In the genomic region with DNA sequence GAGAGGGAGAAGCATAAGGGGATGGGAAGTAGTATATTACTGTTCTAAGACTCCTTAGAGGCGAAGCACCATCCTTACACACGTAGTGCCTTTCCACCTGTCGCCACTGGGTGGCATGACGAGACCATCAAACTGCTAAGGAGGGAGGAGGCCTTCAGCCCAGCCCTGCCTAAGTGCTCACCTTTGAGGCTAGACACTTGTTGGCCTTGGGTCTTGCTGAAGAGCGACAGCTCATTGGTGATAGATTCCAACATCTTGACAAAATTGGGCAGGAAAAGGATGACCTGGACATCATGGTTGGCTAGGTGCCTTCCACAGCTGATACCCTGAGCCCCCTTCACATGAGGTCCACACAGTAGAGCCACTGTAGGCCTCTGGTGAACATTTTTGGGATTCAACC, we compare ENCODE assay signal across 9 cellular contexts. TPM values are rescaled to one million over a fixed set of nuclear protein-coding genes. Genes with fewer than 3 reads are reported as not detected.
DNase-seq lines count a peak whose midpoint lies in the region; ATAC-seq and TF ChIP-seq lines count a peak whose summit lies in the region.
"Had no signal": no experiment of that assay in that cellular context is flagged by ENCODE, and none has a peak within 500 bp of the region (broad histone marks: within the 10 kb centered on the region; RNA-seq: fewer than 3 reads in every experiment).

No MANE protein-coding gene starts in this region.

- TF ChIP-seq POLR2A in GM18505 (IDR thresholded peaks at IDR 0.05; ENCODE audit: borderline replicate concordance, extremely low read depth, insufficient read depth, insufficient read length), result no peak

- H3K4me3 ChIP-seq in Karpas-422 (ENCODE audit: low read length), result no peak overlapping the region
- H3K4me3 ChIP-seq: BLaER1 had no signal

- H3K9ac ChIP-seq in Karpas-422 (ENCODE audit: low read length), result no peak overlapping the region
- H3K9ac ChIP-seq: BLaER1 had no signal

- peaks cover 4% of the 10 kb centered on the region; the same call in 1 of the 2 replicates for H3K79me2 ChIP-seq in Karpas-422 (ENCODE audit: low read length)

- DNase-seq in DMS79 treated with DMSO at 0.1 percent for 48 hours (lab: John Stamatoyannopoulos, UW), result peak; percentile 5
- DNase-seq in DMS79 (lab: John Stamatoyannopoulos, UW), result no peak
- peak; percentile 93 for DNase-seq in Karpas-422
- peak; percentile 35 to 78 (median 62) for DNase-seq in T-helper 2 cell
- peak; percentile 53 for DNase-seq in amniotic epithelial cell (ENCODE audit: low read depth)
- DNase-seq in hepatic stellate cell (ENCODE audit: low spot score), result peak; percentile 65
- DNase-seq in smooth muscle cell of the brain vasculature (ENCODE audit: low read depth, low spot score), result peak; percentile 21

- no peaks in the 10 kb centered on the region for H3K27me3 ChIP-seq in Karpas-422 (ENCODE audit: low read length)
- H3K27me3 ChIP-seq: BLaER1 had no signal

- no peaks in the 10 kb centered on the region for H3K9me3 ChIP-seq in Karpas-422 (ENCODE audit: low read length)
- H3K9me3 ChIP-seq: BLaER1 had no signal

- peaks cover 20% of the 10 kb centered on the region; the same call in 1 of the 2 replicates for H3K36me3 ChIP-seq in Karpas-422 (ENCODE audit: insufficient read depth, low read length)

- no peak overlapping the region for H3K4me2 ChIP-seq in Karpas-422 (ENCODE audit: low read depth, low read length, poor library complexity, severe bottlenecking)
- H3K4me2 ChIP-seq: BLaER1 had no signal

- no peak overlapping the region for H3K27ac ChIP-seq in Karpas-422 (ENCODE audit: low read length)
- H3K27ac ChIP-seq: BLaER1 had no signal

- ATAC-seq in GM18505 (IDR thresholded peaks at IDR 0.05; ENCODE audit: unreplicated experiment), result no peak

- no peaks in the 10 kb centered on the region for H3K9me2 ChIP-seq in Karpas-422 (replicated peaks; ENCODE audit: insufficient read depth, low read length)

- no peak overlapping the region for H2AFZ ChIP-seq in Karpas-422 (ENCODE audit: low read length)

- H4K20me1 ChIP-seq in Karpas-422 (ENCODE audit: insufficient read depth, low read depth, low read length), result peaks cover under 1% of the 10 kb centered on the region; the same call in 1 of the 2 replicates

- peaks cover 5% of the 10 kb centered on the region for H3K4me1 ChIP-seq in Karpas-422 (ENCODE audit: low read length)

RNA-seq across cellular contexts. Expression of a gene that starts 19.6 kb away (rescaled TPM):
- total RNA-seq in Karpas-422 (2014; rRNA removed; shearing (Covaris generic); ENCODE audit: low replicate concordance), result 114 and 147 TPM in 2 replicates
